13 cellular contexts compared by ENCODE assay signal in the genomic region with DNA sequence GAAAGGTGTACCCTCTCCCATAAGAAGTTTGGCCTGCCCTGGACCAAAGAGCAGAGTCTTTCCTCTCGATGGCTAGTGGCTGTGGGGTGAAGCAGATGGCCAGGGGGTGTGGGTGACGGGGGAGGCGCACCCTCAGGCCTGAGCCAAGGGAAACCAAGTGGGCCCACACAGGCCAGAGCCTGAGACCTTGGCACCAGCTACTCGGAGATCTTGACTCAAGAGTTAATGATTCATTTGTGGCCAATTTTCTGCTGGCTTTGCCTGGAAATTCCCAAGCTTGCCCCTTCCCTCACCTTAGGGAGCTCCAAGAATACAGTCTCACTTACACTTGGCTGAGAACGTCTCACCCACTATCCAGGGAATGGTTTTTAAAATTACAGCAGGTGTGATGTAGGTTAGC. TPM values are rescaled to one million over a fixed set of nuclear protein-coding genes. Genes with fewer than 3 reads are reported as not detected.
A peak's percentile ranks its signal among the peaks of the same experiment; 100 is the strongest.
DNase-seq lines count a peak whose midpoint lies in the region; ATAC-seq, FAIRE-seq and TF ChIP-seq lines count a peak whose summit lies in the region.
"Had no signal": no experiment of that assay in that cellular context is flagged by ENCODE, and none has a peak within 500 bp of the region (broad histone marks: within the 10 kb centered on the region; RNA-seq: fewer than 3 reads in every experiment).

No MANE protein-coding gene starts in this region.

- no peaks in the 10 kb centered on the region for H3K9me3 ChIP-seq in H9 (ENCODE audit: control insufficient read depth, low read depth, low read length)
- no peaks in the 10 kb centered on the region for H3K9me3 ChIP-seq in kidney (ENCODE audit: control insufficient read depth in 1 of 2, low read length in 2 of 2)
- no peaks in the 10 kb centered on the region for H3K9me3 ChIP-seq in stomach
- H3K9me3 ChIP-seq in neural progenitor cell (ENCODE audit: low read depth), result no peaks in the 10 kb centered on the region

- H4K5ac ChIP-seq in H9 (ENCODE audit: insufficient read length, low read depth, low read length), result no peak overlapping the region

- H3K56ac ChIP-seq in H9 (ENCODE audit: insufficient read length, low read depth, low read length), result no peak overlapping the region

- no peak overlapping the region for H3K18ac ChIP-seq in H9 (ENCODE audit: insufficient read length, low read depth, low read length)

- no peak overlapping the region for H3T11ph ChIP-seq in H9 (ENCODE audit: low read length)

- no peak overlapping the region for H2BK15ac ChIP-seq in H9 (ENCODE audit: low read depth, low read length)

- intact Hi-C loops in kidney (cut with DNase I) (no loop called here), stomach (cut with DNase I; ENCODE audit: low total_unique reads) (no loop called here)

- no peak overlapping the region for H2BK120ac ChIP-seq in H9 (ENCODE audit: low read depth, low read length, poor library complexity, severe bottlenecking)

- H3K9ac ChIP-seq in H9 (ENCODE audit: extremely low read depth, insufficient read length, low read length) (no peak overlapping the region), kidney (ENCODE audit: low read length in 2 of 2) (peak overlapping the region in 1 of 2 donors; percentile 39), neural progenitor cell (no peak overlapping the region)

- H3K4me2 ChIP-seq in H9 (ENCODE audit: insufficient read depth, insufficient read length, low read length) (no peak overlapping the region), neural progenitor cell (no peak overlapping the region)

- DNase-seq in H9 (no peak), astrocyte of the cerebellum (ENCODE audit: low read depth) (peak; percentile 61), kidney (peak; percentile 80), stomach (no peak), SKM-1 (lab: John Stamatoyannopoulos, UW; ENCODE audit: unreplicated experiment) (no peak), neural progenitor cell (ENCODE audit: low spot score) (no peak), cortex of kidney (lab: John Stamatoyannopoulos, UW) (no peak)
- DNase-seq: activated CD4-positive, alpha-beta T cell treated with anti-CD3 and anti-CD28 coated beads for 4 hours; activated naive CD4-positive, alpha-beta T cell treated with anti-CD3 and anti-CD28 coated beads, Interleukin-2, amount 50 U/mL, for 16 hours; SHP77 had no signal

- H3K36me3 ChIP-seq in kidney (ENCODE audit: control insufficient read depth in 1 of 2, insufficient read depth in 2 of 2, low read length in 2 of 2) (peaks cover 2 to 4% of the 10 kb centered on the region in 2 donors), stomach (peaks cover 5 to 14% (median 11%) of the 10 kb centered on the region in 4 donors), neural progenitor cell (no peaks in the 10 kb centered on the region)

- peaks cover 2% of the 10 kb centered on the region for H3K79me1 ChIP-seq in H9 (ENCODE audit: insufficient read depth, low read depth, low read length, poor library complexity, severe bottlenecking)

- in situ Hi-C loops in astrocyte of the cerebellum (cut with HindIII; ENCODE audit: low sequenced_read_pairs), result loop anchor here (5.0 kb wide), 1 partner anchor 39 kb away; no protein-coding TSS in a partner anchor

- H3K36me3 Mint-ChIP-seq in H9 (ENCODE audit: insufficient read depth in 1 of 3, low read depth in 3 of 3) (peaks cover 3 to 20% (median 5%) of the 10 kb centered on the region in 3 experiments; a peak in 5 of 7 replicates), neural progenitor cell (no peaks in the 10 kb centered on the region)

- no peak for TF ChIP-seq POLR2A in stomach (IDR thresholded peaks at IDR 0.05)

- no peak for ATAC-seq in GM21515 (IDR thresholded peaks at IDR 0.05; ENCODE audit: unreplicated experiment)

- H3K4me1 Mint-ChIP-seq in H9 (peaks cover 61 to 73% of the 10 kb centered on the region in 2 experiments), neural progenitor cell (peaks cover 62% of the 10 kb centered on the region)

- no peak overlapping the region for H2BK20ac ChIP-seq in H9 (ENCODE audit: low read depth, low read length, poor library complexity, severe bottlenecking)

- TF ChIP-seq CTCF in H9 (conservative IDR thresholded peaks at IDR 0.05), result no peak
- TF ChIP-seq CTCF in astrocyte of the cerebellum (IDR thresholded peaks at IDR 0.05; ENCODE audit: low read depth, low read length, missing control alignments), result no peak
- no peak for TF ChIP-seq CTCF in kidney (IDR thresholded peaks at IDR 0.05; ENCODE audit: borderline replicate concordance, extremely low read depth, insufficient read depth)
- TF ChIP-seq CTCF in stomach (IDR thresholded peaks at IDR 0.05), result no peak
- no peak for TF ChIP-seq CTCF in neural progenitor cell (IDR thresholded peaks at IDR 0.05)

- no peak overlapping the region for H2BK12ac ChIP-seq in H9 (ENCODE audit: insufficient read length, low read depth, low read length)

- no peaks in the 10 kb centered on the region for H3K23me2 ChIP-seq in H9 (ENCODE audit: insufficient read length, low read depth, low read length, poor library complexity, severe bottlenecking)

- no peak for TF ChIP-seq EP300 in stomach (IDR thresholded peaks at IDR 0.05)

- no peak overlapping the region for H4K91ac ChIP-seq in H9 (ENCODE audit: insufficient read length, low read depth, low read length)

- no peak overlapping the region for H2AFZ ChIP-seq in H9 (ENCODE audit: low read length)
- no peak overlapping the region for H2AFZ ChIP-seq in neural progenitor cell (replicated peaks)

- H3K4me3 Mint-ChIP-seq in H9, result no peak overlapping the region
- H3K4me3 Mint-ChIP-seq in neural progenitor cell, result no peak overlapping the region

- no peak overlapping the region for H3K23ac ChIP-seq in H9 (ENCODE audit: insufficient read length, low read depth, low read length)

- no peak overlapping the region for H2AK5ac ChIP-seq in H9 (ENCODE audit: insufficient read length, low read length)

- H3K27ac ChIP-seq in H9 (ENCODE audit: insufficient read length, low read depth, low read length), result no peak overlapping the region
- H3K27ac ChIP-seq in kidney (ENCODE audit: low read depth in 2 of 2, low read length in 2 of 2), result peak overlapping the region; percentile 75
- H3K27ac ChIP-seq in stomach, result peak overlapping the region in 4 of 5 donors; percentile 79 to 88 (median 82)
- H3K27ac ChIP-seq in neural progenitor cell, result no peak overlapping the region

- H3K4ac ChIP-seq in H9 (ENCODE audit: low read depth, low read length), result no peak overlapping the region

- H3K4me3 ChIP-seq in astrocyte of the cerebellum (ENCODE audit: low read depth, low read length), result no peak overlapping the region
- H3K4me3 ChIP-seq in kidney (ENCODE audit: low read length in 2 of 2), result no peak overlapping the region
- no peak overlapping the region for H3K4me3 ChIP-seq in stomach
- H3K4me3 ChIP-seq in neural progenitor cell, result no peak overlapping the region
- H3K4me3 ChIP-seq: lung had no signal

- peaks cover 4% of the 10 kb centered on the region; the same call in 1 of the 2 replicates for H3K4me1 ChIP-seq in H9 (ENCODE audit: insufficient read depth, low read length)
- H3K4me1 ChIP-seq in kidney (ENCODE audit: control insufficient read depth in 1 of 2, insufficient read depth in 1 of 2, low read depth in 1 of 2, low read length in 2 of 2), result peaks cover 59 to 65% of the 10 kb centered on the region in 2 donors
- H3K4me1 ChIP-seq in stomach, result peaks cover 70 to 100% (median 91%) of the 10 kb centered on the region in 4 donors
- peaks cover 27% of the 10 kb centered on the region for H3K4me1 ChIP-seq in neural progenitor cell

- H2BK5ac ChIP-seq in H9 (ENCODE audit: insufficient read length, low read length), result no peak overlapping the region

- H3K27me3 ChIP-seq in H9 (ENCODE audit: insufficient read depth, low read length) (no peaks in the 10 kb centered on the region), stomach (no peaks in the 10 kb centered on the region), neural progenitor cell (no peaks in the 10 kb centered on the region)

- no peak overlapping the region for H4K8ac ChIP-seq in H9 (replicated peaks; ENCODE audit: insufficient read length, low read depth, low read length)

- H3K79me2 ChIP-seq in H9 (ENCODE audit: insufficient read depth, low read length), result peaks cover 6% of the 10 kb centered on the region; the same call in 1 of the 2 replicates
- H3K79me2 ChIP-seq in neural progenitor cell (ENCODE audit: low read depth), result peaks cover 75% of the 10 kb centered on the region

- H4K20me1 ChIP-seq in H9 (ENCODE audit: control insufficient read depth, insufficient read depth, insufficient read length), result no peaks in the 10 kb centered on the region
- H4K20me1 ChIP-seq in neural progenitor cell (ENCODE audit: low read depth), result peaks cover 92% of the 10 kb centered on the region

- WGBS in H9 (ENCODE audit: extremely low coverage, insufficient read length, low lambda C conversion rate), result no CpG with 5 or more reads among the region's 5 CpGs
- WGBS in stomach, 5 donors, result 33 to 56% (median 38%) methylated on average over 5 of the region's 5 CpGs

- no peak for FAIRE-seq in kidney (lab: Jason Lieb, UNC)
- FAIRE-seq: endothelial cell of umbilical vein had no signal

- peak overlapping the region; percentile 34 to 82 (median 72); a peak in 3 of 7 replicates for H3K27ac Mint-ChIP-seq in H9
- H3K27ac Mint-ChIP-seq in neural progenitor cell, result no peak overlapping the region

- H3K9me3 Mint-ChIP-seq in H9 (no peaks in the 10 kb centered on the region), neural progenitor cell (no peaks in the 10 kb centered on the region)

- no peak overlapping the region for H3K14ac ChIP-seq in H9 (ENCODE audit: insufficient read depth, low read length)

- H3F3A ChIP-seq in neural progenitor cell (ENCODE audit: low read depth), result peaks cover 4% of the 10 kb centered on the region

- no peaks in the 10 kb centered on the region for H3K27me3 Mint-ChIP-seq in H9 (ENCODE audit: low read depth)
- H3K27me3 Mint-ChIP-seq in neural progenitor cell (ENCODE audit: insufficient read depth, low read depth), result peaks cover 13% of the 10 kb centered on the region

RNA-seq across cellular contexts. Expression of a gene that starts 42.7 kb away (rescaled TPM):
- total RNA-seq in H9 (2021) (31.8 and 36.9 TPM in 2 replicates), kidney (97.6 TPM), stomach (100 to 1,000 TPM in 1 of 5 donors, 10 to 100 TPM in 4; 25.9 to 103 (median 67.7) TPM), neural progenitor cell (ENCODE audit: low replicate concordance) (5.8 and 12.3 TPM in 2 replicates)
- polyA plus RNA-seq in kidney (ENCODE audit: insufficient read depth, low read depth, low replicate concordance) (14.2 TPM), stomach (10 to 100 TPM; 17.7 to 20.2 (median 18.2) TPM)

Comparison
In these comparisons a context has a peak if more than half of its experiments do, and no peak if none do; other contexts are left out.
1. DNase-seq: peak in astrocyte of the cerebellum (single experiment) and kidney (single experiment); none in H9 (single experiment), stomach (single experiment), SKM-1 (single experiment), neural progenitor cell (single experiment) and cortex of kidney (single experiment).
2. H3K27ac ChIP-seq: peak in kidney (2 of 2) and stomach (4 of 5); none in H9 (single experiment) and neural progenitor cell (single experiment).